Comparison of ENCODE assay signal across 10 cellular contexts in genomic region chr20:19935842-19936241, GRCh38.
DNase-seq lines count a peak whose midpoint lies in the region; ATAC-seq, FAIRE-seq and TF ChIP-seq lines count a peak whose summit lies in the region.
"Had no signal": no experiment of that assay in that cellular context is flagged by ENCODE, and none has a peak within 500 bp of the region (broad histone marks: within the 10 kb centered on the region; RNA-seq: fewer than 3 reads in every experiment).

No MANE protein-coding gene starts in this region.

- H3K4ac ChIP-seq in H1 (replicated peaks; ENCODE audit: insufficient read length, low read depth, low read length) (no peak overlapping the region), neuronal stem cell (ENCODE audit: low read length) (no peak overlapping the region)

- no peak overlapping the region for H4K8ac ChIP-seq in H1 (ENCODE audit: extremely low read depth, insufficient read depth, low read length)
- no peak overlapping the region for H4K8ac ChIP-seq in neuronal stem cell (ENCODE audit: low read depth, low read length)

- FAIRE-seq in H1 (lab: Jason Lieb, UNC), result no peak

- H3K27me3 ChIP-seq in H1 (replicated peaks in 1 of 4; ENCODE audit: control insufficient read depth in 3 of 4, extremely low read depth in 1 of 4, insufficient read depth in 3 of 4, low read length in 3 of 4) (no peaks in the 10 kb centered on the region), neuronal stem cell (ENCODE audit: control insufficient read depth in 3 of 3, insufficient read depth in 3 of 3, low read depth in 1 of 3, low read length in 3 of 3) (no peaks in the 10 kb centered on the region), SJCRH30 (no peaks in the 10 kb centered on the region)

- peaks cover 0 to 6% (median 2%) of the 10 kb centered on the region in 4 experiments; a peak in 5 of 7 replicates for H3K4me1 ChIP-seq in H1 (replicated peaks in 1 of 4; ENCODE audit: control insufficient read depth in 3 of 4, insufficient read depth in 4 of 4, low read length in 3 of 4)
- H3K4me1 ChIP-seq in neuronal stem cell (ENCODE audit: control insufficient read depth in 2 of 2, insufficient read depth in 1 of 2, low read depth in 1 of 2, low read length in 2 of 2), result peaks cover 0 to 2% of the 10 kb centered on the region in 2 donors
- peaks cover 5% of the 10 kb centered on the region; the same call in 1 of the 2 replicates for H3K4me1 ChIP-seq in SJCRH30

- H2BK15ac ChIP-seq in H1 (ENCODE audit: low read length) (no peak overlapping the region), neuronal stem cell (ENCODE audit: low read length) (no peak overlapping the region)

- no peak overlapping the region for H2BK5ac ChIP-seq in H1 (ENCODE audit: low read depth, low read length)
- H2BK5ac ChIP-seq in neuronal stem cell (ENCODE audit: low read length), result no peak overlapping the region

- H3K79me2 ChIP-seq in H1 (ENCODE audit: control insufficient read depth in 1 of 2, insufficient read depth in 2 of 2, low read length in 2 of 2), result no peaks in the 10 kb centered on the region

- peak; percentile 8 for DNase-seq in NCI-H2029 treated with DMSO at 0.1 percent for 48 hours (lab: John Stamatoyannopoulos, UW)
- no peak for DNase-seq in H1 (ENCODE audit: low read depth in 1 of 2, low spot score in 2 of 2)
- no peak for DNase-seq in neuronal stem cell (ENCODE audit: low spot score)
- no peak for DNase-seq in SJCRH30
- DNase-seq in immature natural killer cell, result no peak
- DNase-seq in NCI-H1105 treated with DMSO at 0.1 percent for 48 hours (lab: John Stamatoyannopoulos, UW), result no peak
- DNase-seq: HCEC 1CT, NCI-H2081 had no signal

- H2BK120ac ChIP-seq in H1 (replicated peaks; ENCODE audit: low read depth, low read length) (no peak overlapping the region), neuronal stem cell (ENCODE audit: low read depth, low read length) (no peak overlapping the region)

- TF ChIP-seq POLR2A in H1 (IDR thresholded peaks at IDR 0.05; ENCODE audit: control extremely low read depth in 1 of 2, low read depth in 2 of 2, low read length in 2 of 2), result no peak

- H2BK20ac ChIP-seq in H1 (ENCODE audit: low read length), result no peak overlapping the region

- no peaks in the 10 kb centered on the region for H3K9me3 ChIP-seq in H1 (ENCODE audit: insufficient read depth in 2 of 2, low read depth in 1 of 2, low read length in 1 of 2)
- no peaks in the 10 kb centered on the region for H3K9me3 ChIP-seq in neuronal stem cell (replicated peaks in 1 of 2; ENCODE audit: control insufficient read depth in 2 of 2, insufficient read depth in 1 of 2, low read depth in 1 of 2, low read length in 2 of 2)
- 0 out of 2 replicates have a peak, but pooled peaks cover 2% of the 10 kb centered on the region for H3K9me3 ChIP-seq in SJCRH30 (replicated peaks)

- H3K9ac ChIP-seq in H1 (replicated peaks in 1 of 4; ENCODE audit: extremely low read depth in 1 of 4, low read depth in 3 of 4, low read length in 3 of 4), result no peak overlapping the region; a peak in 1 of 7 replicates
- no peak overlapping the region for H3K9ac ChIP-seq in neuronal stem cell (ENCODE audit: low read depth, low read length, poor library complexity)

- H3K4me3 Mint-ChIP-seq in immature natural killer cell, result no peak overlapping the region

- H2AFZ ChIP-seq in H1 (ENCODE audit: low read length) (peak overlapping the region; percentile 63; the same call in 1 of the 2 replicates), neuronal stem cell (ENCODE audit: low read length) (no peak overlapping the region)

- H3K36me3 ChIP-seq in H1 (ENCODE audit: control insufficient read depth in 2 of 4, insufficient read depth in 4 of 4, low read length in 3 of 4) (no peaks in the 10 kb centered on the region), neuronal stem cell (replicated peaks in 1 of 2; ENCODE audit: control insufficient read depth in 2 of 2, insufficient read depth in 2 of 2, low read length in 2 of 2) (no peaks in the 10 kb centered on the region), SJCRH30 (no peaks in the 10 kb centered on the region; the same call in 1 of the 2 replicates)

- H3K79me1 ChIP-seq in H1 (ENCODE audit: low read depth, low read length) (no peaks in the 10 kb centered on the region), neuronal stem cell (ENCODE audit: low read depth, low read length) (no peaks in the 10 kb centered on the region)

- H3K4me3 ChIP-seq in H1 (ENCODE audit: extremely low read depth in 1 of 4, insufficient read depth in 2 of 4, low read depth in 3 of 4, low read length in 4 of 4), result no peak overlapping the region
- H3K4me3 ChIP-seq in neuronal stem cell (ENCODE audit: low read length in 2 of 2), result no peak overlapping the region
- no peak overlapping the region for H3K4me3 ChIP-seq in SJCRH30

- no peaks in the 10 kb centered on the region for H4K20me1 ChIP-seq in H1 (replicated peaks in 1 of 2; ENCODE audit: control insufficient read depth in 1 of 2, insufficient read depth in 2 of 2, low read length in 2 of 2)

- no peak overlapping the region for H3K56ac ChIP-seq in H1 (replicated peaks; ENCODE audit: insufficient read length, low read depth, low read length)

- H3K23me2 ChIP-seq in H1 (ENCODE audit: low read depth, low read length), result no peaks in the 10 kb centered on the region

- H3K14ac ChIP-seq in H1 (ENCODE audit: insufficient read length) (no peak overlapping the region), neuronal stem cell (ENCODE audit: low read length) (no peak overlapping the region)

- H3K4me2 ChIP-seq in H1 (ENCODE audit: insufficient read depth in 1 of 2, low read depth in 2 of 2, low read length in 2 of 2) (no peak overlapping the region), neuronal stem cell (ENCODE audit: insufficient read depth, low read length, poor library complexity, severe bottlenecking) (no peak overlapping the region)

- H3K23ac ChIP-seq in H1 (ENCODE audit: insufficient read length), result no peak overlapping the region
- no peak overlapping the region for H3K23ac ChIP-seq in neuronal stem cell (ENCODE audit: low read depth, low read length, poor library complexity)

- H3K27me3 Mint-ChIP-seq in immature natural killer cell (ENCODE audit: low read depth in 3 of 3), result peaks cover 5 to 18% (median 16%) of the 10 kb centered on the region in 3 donors

- no peaks in the 10 kb centered on the region for H3K9me3 Mint-ChIP-seq in immature natural killer cell

- H3K4me1 Mint-ChIP-seq in immature natural killer cell, result peaks cover 27 to 36% of the 10 kb centered on the region in 2 donors

- H4K5ac ChIP-seq in H1 (ENCODE audit: insufficient read length, low read depth, low read length), result no peak overlapping the region

- no peak for ATAC-seq in HG03025 (IDR thresholded peaks at IDR 0.05; ENCODE audit: low FRiP score, unreplicated experiment)

- POLR2A ChIA-PET in H1 (lab: Charles Lee; ENCODE audit: partially characterized antibody), result interaction anchor here (1.8 kb wide), 1 partner anchor 96 kb away, joined by 5 read pairs; no protein-coding TSS in a partner anchor

- no peak overlapping the region for H2AK5ac ChIP-seq in H1 (ENCODE audit: low read depth, low read length)
- H2AK5ac ChIP-seq in neuronal stem cell (ENCODE audit: low read depth, low read length), result no peak overlapping the region

- TF ChIP-seq CTCF in C4-2B (conservative IDR thresholded peaks at IDR 0.05) (no peak), H1 (IDR thresholded peaks at IDR 0.05; ENCODE audit: control extremely low read depth in 1 of 3, insufficient read depth in 1 of 3, low read depth in 1 of 3, low read length in 3 of 3) (no peak)

- no peak overlapping the region for H3K18ac ChIP-seq in H1 (ENCODE audit: extremely low read depth, low read length)
- no peak overlapping the region for H3K18ac ChIP-seq in neuronal stem cell (ENCODE audit: low read length)

- H3K27ac Mint-ChIP-seq in immature natural killer cell, result no peak overlapping the region

- CTCF ChIA-PET in H1 (lab: Charles Lee; ENCODE audit: partially characterized antibody), result interaction anchor here (1.5 kb wide), 1 partner anchor 147 kb away, joined by 4 read pairs; no protein-coding TSS in a partner anchor

- no peak for TF ChIP-seq EP300 in H1 (IDR thresholded peaks at IDR 0.05; ENCODE audit: borderline replicate concordance in 1 of 2, low read depth in 2 of 2, low read length in 2 of 2)

- H4K91ac ChIP-seq in H1 (replicated peaks; ENCODE audit: insufficient read length, low read length), result no peak overlapping the region
- peak overlapping the region; percentile 10 for H4K91ac ChIP-seq in neuronal stem cell (ENCODE audit: low read depth, low read length, poor library complexity)

- no peak for TF ChIP-seq RAD21 in H1 (IDR thresholded peaks at IDR 0.05 in 1 of 2, conservative IDR thresholded peaks at IDR 0.05 in 1 of 2; ENCODE audit: low read depth in 2 of 2, low read length in 2 of 2)

- H3K27ac ChIP-seq in C4-2B (peak overlapping the region; percentile 51), H1 (ENCODE audit: low read depth, low read length) (no peak overlapping the region), neuronal stem cell (replicated peaks; ENCODE audit: low read length) (no peak overlapping the region), SJCRH30 (no peak overlapping the region)

- 78% methylated on average over 6 of the region's 7 CpGs; no CpG with 5 or more reads in 1 of the 2 experiments for WGBS in H1 (ENCODE audit: extremely low coverage in 1 of 2, insufficient coverage in 1 of 2, insufficient read length in 1 of 2, insufficient replicate concordance in 2 of 2, low coverage in 1 of 2, low lambda C conversion rate in 2 of 2, missing lambda C conversion rate in 1 of 2), 2 experiments
- WGBS in neuronal stem cell (ENCODE audit: extremely low coverage in 2 of 2, insufficient read length in 2 of 2, insufficient replicate concordance in 1 of 2), 2 donors, result no CpG with 5 or more reads among the region's 7 CpGs

- H3K36me3 Mint-ChIP-seq in immature natural killer cell, result no peaks in the 10 kb centered on the region

- no peak overlapping the region for H2BK12ac ChIP-seq in H1 (ENCODE audit: low read depth, low read length)
- H2BK12ac ChIP-seq in neuronal stem cell (ENCODE audit: low read length), result no peak overlapping the region

TF ChIP-seq in H1, 55 proteins besides CTCF, POLR2A, EP300 and RAD21 (continues in another document):
- TF ChIP-seq EZH2 (IDR thresholded peaks at IDR 0.05; ENCODE audit: low read depth, low read length, severe bottlenecking) (no peak), RXRA (IDR thresholded peaks at IDR 0.05; ENCODE audit: insufficient read depth, low read depth, low read length) (no peak), USF2 (IDR thresholded peaks at IDR 0.05; ENCODE audit: low read length) (no peak), BACH1 (IDR thresholded peaks at IDR 0.05; ENCODE audit: low read length) (no peak), BCL11A (IDR thresholded peaks at IDR 0.05; ENCODE audit: low read depth in 2 of 2, low read length in 2 of 2) (no peak), SIRT6 (IDR thresholded peaks at IDR 0.05; ENCODE audit: low read length) (no peak), CBX8 (IDR thresholded peaks at IDR 0.05; ENCODE audit: borderline replicate concordance, low read depth, low read length) (no peak)
